In genomic region chr2:240196716-240197438, GRCh38 we compare ENCODE assay signal across 17 cellular contexts. TPM values are rescaled to one million over a fixed set of nuclear protein-coding genes. Genes with fewer than 3 reads are reported as not detected.
DNase-seq lines count a peak whose midpoint lies in the region; ATAC-seq and TF ChIP-seq lines count a peak whose summit lies in the region.
"Had no signal": no experiment of that assay in that cellular context is flagged by ENCODE, and none has a peak within 500 bp of the region (broad histone marks: within the 10 kb centered on the region; RNA-seq: fewer than 3 reads in every experiment).

No MANE protein-coding gene starts in this region.

- no peaks in the 10 kb centered on the region for H3K4me1 Mint-ChIP-seq in osteocyte (ENCODE audit: unreplicated experiment)
- H3K4me1 Mint-ChIP-seq: B cell had no signal

- TF ChIP-seq CTCF in RWPE2 (IDR thresholded peaks at IDR 0.05; ENCODE audit: poor library complexity, severe bottlenecking), result no peak
- no peak for TF ChIP-seq CTCF in osteocyte (IDR thresholded peaks at IDR 0.05)
- no peak for TF ChIP-seq CTCF in tibial artery (IDR thresholded peaks at IDR 0.05)

- no peaks in the 10 kb centered on the region for H3K9me3 ChIP-seq in RWPE2 (ENCODE audit: severe bottlenecking)
- no peaks in the 10 kb centered on the region for H3K9me3 ChIP-seq in tibial artery

- peaks cover 12% of the 10 kb centered on the region for H3K27me3 ChIP-seq in RWPE2 (ENCODE audit: insufficient read depth, poor library complexity, severe bottlenecking)
- H3K27me3 ChIP-seq in tibial artery, result peaks cover 0 to 60% of the 10 kb centered on the region in 2 donors

- H3K27ac ChIP-seq in RWPE2 (ENCODE audit: poor library complexity, severe bottlenecking) (no peak overlapping the region), tibial artery (no peak overlapping the region)
- H3K27ac ChIP-seq: GM23248, HL-60 had no signal

- H3K27me3 Mint-ChIP-seq in osteocyte (ENCODE audit: unreplicated experiment), result peaks cover 43% of the 10 kb centered on the region

- H3K36me3 Mint-ChIP-seq in osteocyte (ENCODE audit: unreplicated experiment), result no peaks in the 10 kb centered on the region
- H3K36me3 Mint-ChIP-seq: CD4-positive, alpha-beta memory T cell had no signal

- no peak overlapping the region for H3K4me3 Mint-ChIP-seq in osteocyte (ENCODE audit: unreplicated experiment)
- H3K4me3 Mint-ChIP-seq: B cell; CD4-positive, alpha-beta memory T cell had no signal

- no peak overlapping the region for H3K4me3 ChIP-seq in RWPE2 (ENCODE audit: severe bottlenecking)
- no peak overlapping the region for H3K4me3 ChIP-seq in tibial artery
- H3K4me3 ChIP-seq: GM23248, K562 had no signal

- no peaks in the 10 kb centered on the region for H3K4me1 ChIP-seq in RWPE2 (ENCODE audit: insufficient read depth, poor library complexity, severe bottlenecking)
- H3K4me1 ChIP-seq in tibial artery, result no peaks in the 10 kb centered on the region

- H3K36me3 ChIP-seq in RWPE2 (ENCODE audit: low read depth), result no peaks in the 10 kb centered on the region
- no peaks in the 10 kb centered on the region for H3K36me3 ChIP-seq in tibial artery

- DNase-seq in RWPE2 (ENCODE audit: low spot score), result peak; percentile 23
- peak; percentile 32 for DNase-seq in ecto neural progenitor cell (ENCODE audit: low spot score)
- peak; percentile 78 for DNase-seq in osteocyte (ENCODE audit: extremely low spot score, unreplicated experiment)
- peak; percentile 8 to 51 for DNase-seq in tibial artery
- DNase-seq in epidermal melanocyte (ENCODE audit: insufficient read length, low spot score), result no peak
- DNase-seq in SKM-1 (lab: John Stamatoyannopoulos, UW; ENCODE audit: unreplicated experiment), result no peak
- no peak for DNase-seq in NCI-H1694 (lab: John Stamatoyannopoulos, UW)
- DNase-seq: CD4-positive, alpha-beta memory T cell; DMS79; GM23248; NCI-H1436; NCI-H2081; NCI-H510A treated with DMSO at 0.1 percent for 48 hours had no signal

- intact Hi-C loops in tibial artery (cut with DNase I; ENCODE audit: low total_unique reads), result no loop called here

- H3K27ac Mint-ChIP-seq in osteocyte (ENCODE audit: unreplicated experiment), result no peak overlapping the region
- H3K27ac Mint-ChIP-seq: B cell; CD4-positive, alpha-beta memory T cell had no signal

- no peak for ATAC-seq in RWPE2 (ENCODE audit: low read depth)
- ATAC-seq: K562 had no signal

- no peaks in the 10 kb centered on the region for H3K9me3 Mint-ChIP-seq in osteocyte (ENCODE audit: unreplicated experiment)

RNA-seq across cellular contexts. Expression of gene OTOS, which starts 56.4 kb away (rescaled TPM):
- not detected in 2 replicates for total RNA-seq in osteocyte
- total RNA-seq: B cell; CD4-positive, alpha-beta memory T cell; G401; GM23248; K562 had no signal

Comparison
In these comparisons a context has a peak if more than half of its experiments do, and no peak if none do; other contexts are left out.
1. DNase-seq: peak in RWPE2 (single experiment), ecto neural progenitor cell (single experiment), osteocyte (single experiment) and tibial artery (2 of 2); none in epidermal melanocyte (single experiment), SKM-1 (single experiment) and NCI-H1694 (single experiment).